ENCODE assay signal across 9 cellular contexts in genomic region chr5:1104327-1105006, GRCh38. TPM values are rescaled to one million over a fixed set of nuclear protein-coding genes. Genes with fewer than 3 reads are reported as not detected.
A peak's percentile ranks its signal among the peaks of the same experiment; 100 is the strongest.
DNase-seq lines count a peak whose midpoint lies in the region; ATAC-seq and TF ChIP-seq lines count a peak whose summit lies in the region.
"Had no signal": no experiment of that assay in that cellular context is flagged by ENCODE, and none has a peak within 500 bp of the region (broad histone marks: within the 10 kb centered on the region; RNA-seq: fewer than 3 reads in every experiment).

No MANE protein-coding gene starts in this region.

- no peaks in the 10 kb centered on the region for H3K9me3 ChIP-seq in neuronal stem cell (replicated peaks in 1 of 2; ENCODE audit: control insufficient read depth in 2 of 2, insufficient read depth in 1 of 2, low read depth in 1 of 2, low read length in 2 of 2)

- H3K4me3 ChIP-seq in neuronal stem cell (ENCODE audit: low read length in 2 of 2): no peak overlapping the region

- ATAC-seq in HG03521 (IDR thresholded peaks at IDR 0.05; ENCODE audit: unreplicated experiment) (no peak), GM19452 (IDR thresholded peaks at IDR 0.05; ENCODE audit: unreplicated experiment) (no peak)

- no peak overlapping the region for H3K27ac Mint-ChIP-seq in osteocyte (ENCODE audit: unreplicated experiment)

- no peak overlapping the region for H3K14ac ChIP-seq in neuronal stem cell (ENCODE audit: low read length)

- DNase-seq in RWPE1 (ENCODE audit: low spot score) (no peak), neuronal stem cell (ENCODE audit: low spot score) (no peak), NCI-H128 (lab: John Stamatoyannopoulos, UW; ENCODE audit: unreplicated experiment) (no peak), osteocyte (ENCODE audit: extremely low spot score, unreplicated experiment) (no peak)
- DNase-seq: amniotic stem cell had no signal

- peaks cover 12% of the 10 kb centered on the region for H3K4me1 Mint-ChIP-seq in osteocyte (ENCODE audit: unreplicated experiment)

- POLR2A ChIA-PET in RWPE1 (lab: Yijun Ruan, JAX; ENCODE audit: low non-redundant PET): no interaction called here

- H3K27me3 ChIP-seq in neuronal stem cell (ENCODE audit: control insufficient read depth in 3 of 3, insufficient read depth in 3 of 3, low read depth in 1 of 3, low read length in 3 of 3): no peaks in the 10 kb centered on the region

- H3K27ac ChIP-seq in RWPE1: peak overlapping the region; percentile 45
- H3K27ac ChIP-seq in cingulate gyrus (ENCODE audit: low read depth, low read length): peak overlapping the region; percentile 60
- no peak overlapping the region for H3K27ac ChIP-seq in neuronal stem cell (replicated peaks; ENCODE audit: low read length)

- peaks cover 14 to 50% of the 10 kb centered on the region in 2 donors for H3K4me1 ChIP-seq in neuronal stem cell (ENCODE audit: control insufficient read depth in 2 of 2, insufficient read depth in 1 of 2, low read depth in 1 of 2, low read length in 2 of 2)

- H3K4me2 ChIP-seq in neuronal stem cell (ENCODE audit: insufficient read depth, low read length, poor library complexity, severe bottlenecking): no peak overlapping the region

- no peaks in the 10 kb centered on the region for H3K36me3 Mint-ChIP-seq in osteocyte (ENCODE audit: unreplicated experiment)

- peaks cover 26% of the 10 kb centered on the region for H3K79me1 ChIP-seq in neuronal stem cell (ENCODE audit: low read depth, low read length)

- H2BK15ac ChIP-seq in neuronal stem cell (ENCODE audit: low read length): no peak overlapping the region

- CTCF ChIA-PET in RWPE1 (lab: Yijun Ruan, JAX): no interaction called here

- no peak overlapping the region for H4K91ac ChIP-seq in neuronal stem cell (ENCODE audit: low read depth, low read length, poor library complexity)

- peak overlapping the region; percentile 45 for H2BK5ac ChIP-seq in neuronal stem cell (ENCODE audit: low read length)

- TF ChIP-seq CTCF in RWPE1 (conservative IDR thresholded peaks at IDR 0.05; ENCODE audit: low read depth) (no peak), osteocyte (IDR thresholded peaks at IDR 0.05) (no peak)

- H2BK12ac ChIP-seq in neuronal stem cell (ENCODE audit: low read length): no peak overlapping the region

- H3K4me3 Mint-ChIP-seq in osteocyte (ENCODE audit: unreplicated experiment): no peak overlapping the region

- TF ChIP-seq POLR2A in GM18951 (IDR thresholded peaks at IDR 0.05; ENCODE audit: extremely low read depth, insufficient read depth, insufficient read length): peak; percentile 16

- H2AK5ac ChIP-seq in neuronal stem cell (ENCODE audit: low read depth, low read length): no peak overlapping the region

- no peak overlapping the region for H3K4ac ChIP-seq in neuronal stem cell (ENCODE audit: low read length)

- no peak overlapping the region for H3K9ac ChIP-seq in neuronal stem cell (ENCODE audit: low read depth, low read length, poor library complexity)

- no peaks in the 10 kb centered on the region for H3K27me3 Mint-ChIP-seq in osteocyte (ENCODE audit: unreplicated experiment)

- peak overlapping the region; percentile 31 for H3K23ac ChIP-seq in neuronal stem cell (ENCODE audit: low read depth, low read length, poor library complexity)

- H3K9me3 Mint-ChIP-seq in osteocyte (ENCODE audit: unreplicated experiment): no peaks in the 10 kb centered on the region

- in situ Hi-C loops in GM18951 (cut with MboI; ENCODE audit: low sequenced_read_pairs, unreplicated experiment): no loop called here

- no peak overlapping the region for H2BK120ac ChIP-seq in neuronal stem cell (ENCODE audit: low read depth, low read length)

- WGBS in neuronal stem cell (ENCODE audit: extremely low coverage in 2 of 2, insufficient read length in 2 of 2, insufficient replicate concordance in 1 of 2), 2 donors: no CpG with 5 or more reads among the region's 27 CpGs

- H2AFZ ChIP-seq in neuronal stem cell (ENCODE audit: low read length): no peak overlapping the region

- H4K8ac ChIP-seq in neuronal stem cell (ENCODE audit: low read depth, low read length): no peak overlapping the region

- peaks cover 2 to 13% of the 10 kb centered on the region in 2 donors for H3K36me3 ChIP-seq in neuronal stem cell (replicated peaks in 1 of 2; ENCODE audit: control insufficient read depth in 2 of 2, insufficient read depth in 2 of 2, low read length in 2 of 2)

- H3K18ac ChIP-seq in neuronal stem cell (ENCODE audit: low read length): peak overlapping the region; percentile 42

RNA-seq across cellular contexts. Expression of gene SLC12A7, which starts 7.4 kb away (rescaled TPM):
- 25.7 TPM for polyA plus RNA-seq in neuronal stem cell (2013, experiment 1 of 2)
- polyA plus RNA-seq in neuronal stem cell (2013, experiment 2 of 2): 25.0 TPM
- total RNA-seq in osteocyte: 9.4 and 11.5 TPM in 2 replicates
